Comparison of ENCODE assay signal across 21 cellular contexts in the genomic region with DNA sequence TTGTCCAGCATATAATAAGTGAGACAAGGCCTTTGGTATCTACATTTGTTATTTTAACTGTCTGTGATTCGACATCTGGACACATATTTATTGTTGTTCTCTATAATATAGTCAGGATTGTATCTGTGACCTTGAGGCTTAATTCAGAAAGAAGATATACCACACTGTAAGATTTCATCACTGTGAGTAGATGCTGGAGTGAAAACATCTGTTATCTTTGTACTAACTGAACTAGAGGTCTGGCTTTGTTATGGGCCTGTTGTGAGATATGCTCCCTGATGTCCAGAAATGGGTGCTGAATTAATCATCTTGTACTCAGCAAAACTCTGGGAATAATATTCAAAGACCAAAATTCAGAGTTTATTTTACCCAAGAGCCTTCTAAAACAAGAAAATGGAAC.
A peak's percentile ranks its signal among the peaks of the same experiment; 100 is the strongest.
DNase-seq lines count a peak whose midpoint lies in the region; ATAC-seq, FAIRE-seq and TF ChIP-seq lines count a peak whose summit lies in the region.
"Had no signal": no experiment of that assay in that cellular context is flagged by ENCODE, and none has a peak within 500 bp of the region (broad histone marks: within the 10 kb centered on the region; RNA-seq: fewer than 3 reads in every experiment).

No MANE protein-coding gene starts in this region.

- H3K4me3 ChIP-seq in right atrium auricular region (no peak overlapping the region), fibroblast of mammary gland (ENCODE audit: control insufficient read depth, low read depth, low read length) (no peak overlapping the region), left ventricle myocardium inferior (no peak overlapping the region)
- H3K4me3 ChIP-seq: GM12878, K562 had no signal

- H3K27ac ChIP-seq in right atrium auricular region (no peak overlapping the region), left ventricle myocardium inferior (replicated peaks) (peak overlapping the region; percentile 28)
- H3K27ac ChIP-seq: RWPE1 had no signal

- CTCF ChIA-PET in GM10248 (lab: Yijun Ruan, JAX): no interaction called here

- H3K27me3 ChIP-seq in right atrium auricular region (no peaks in the 10 kb centered on the region), left ventricle myocardium inferior (ENCODE audit: low read depth) (no peaks in the 10 kb centered on the region)
- H3K27me3 ChIP-seq: BE2C had no signal

- FAIRE-seq in RCC 7860 (lab: Jason Lieb, UNC): no peak
- FAIRE-seq: GM12878, K562 had no signal

- TF ChIP-seq CTCF in right atrium auricular region (IDR thresholded peaks at IDR 0.05) (no peak), fibroblast of mammary gland (conservative IDR thresholded peaks at IDR 0.05; ENCODE audit: control insufficient read depth, insufficient read depth, low read depth, low read length) (no peak), left ventricle myocardium inferior (IDR thresholded peaks at IDR 0.05; ENCODE audit: borderline replicate concordance) (no peak), GM10248 (IDR thresholded peaks at IDR 0.05; ENCODE audit: control extremely low read depth, extremely low read depth, low read depth, missing control alignments) (no peak)

- POLR2A ChIA-PET in GM10248 (lab: Yijun Ruan, JAX): no interaction called here

- DNase-seq in Right ventricle myocardium inferior (ENCODE audit: missing footprints) (no peak), right atrium auricular region (ENCODE audit: low spot score) (no peak), fibroblast of mammary gland (ENCODE audit: low read depth) (peak; percentile 57), left ventricle myocardium inferior (no peak), DMS53 (lab: John Stamatoyannopoulos, UW) (no peak), RCC 7860 (ENCODE audit: low spot score) (no peak), GM10248 (ENCODE audit: extremely low spot score) (no peak), DMS79 (lab: John Stamatoyannopoulos, UW) (no peak)
- DNase-seq: 8988T; BE2C; Calu3; CD4-positive, alpha-beta memory T cell; H9; NCI-H1417; NCI-H187 treated with DMSO at 0.1 percent for 48 hours; NCI-H446; NCI-H748 treated with DMSO at 0.1 percent for 48 hours; OCI-M1 had no signal

- H3K4me1 ChIP-seq in right atrium auricular region (no peaks in the 10 kb centered on the region), left ventricle myocardium inferior (peaks cover 7% of the 10 kb centered on the region)
- H3K4me1 ChIP-seq: BE2C had no signal

- H3K36me3 ChIP-seq in right atrium auricular region: no peaks in the 10 kb centered on the region
- H3K36me3 ChIP-seq in left ventricle myocardium inferior: no peaks in the 10 kb centered on the region
- H3K36me3 ChIP-seq: BE2C had no signal

- H3K9me3 ChIP-seq in right atrium auricular region (no peaks in the 10 kb centered on the region), left ventricle myocardium inferior (replicated peaks) (no peaks in the 10 kb centered on the region)
- H3K9me3 ChIP-seq: BE2C had no signal

- intact Hi-C loops in Right ventricle myocardium inferior (cut with DNase I): no loop called here
- intact Hi-C loops in left ventricle myocardium inferior (cut with micrococcal nuclease): no loop called here

- peak; percentile 47 for ATAC-seq in Right ventricle myocardium inferior
- ATAC-seq: GM12878, K562 had no signal
